ENCODE assay signal across 12 cellular contexts in the genomic region with DNA sequence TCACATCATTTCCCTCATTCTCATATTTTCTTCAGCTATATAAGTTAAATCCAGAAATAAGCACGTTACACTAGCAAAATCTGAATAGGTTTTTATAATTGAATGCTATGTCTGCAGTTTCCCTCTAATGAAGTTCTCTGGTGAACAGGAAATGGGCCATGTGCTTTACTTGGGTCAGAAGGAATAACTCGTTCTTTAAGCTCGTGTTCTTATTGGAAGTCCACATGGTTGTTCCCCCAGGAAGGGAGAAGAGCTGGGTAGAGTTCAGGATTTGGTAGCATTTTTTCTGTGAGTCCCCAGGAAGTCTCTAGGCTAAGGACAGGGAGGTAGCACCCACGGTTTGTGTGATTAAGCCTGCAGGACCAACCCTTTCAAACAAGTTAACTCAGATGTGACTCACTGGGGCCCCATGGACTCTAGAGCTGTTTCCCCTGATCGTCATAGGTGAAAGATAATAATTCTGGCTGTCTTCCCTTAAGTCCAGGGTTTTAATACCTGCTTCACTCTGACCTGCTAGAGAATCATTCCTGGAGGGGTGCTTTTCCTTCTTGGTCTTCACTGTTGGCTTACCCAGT. TPM values are rescaled to one million over a fixed set of nuclear protein-coding genes. Genes with fewer than 3 reads are reported as not detected.
DNase-seq lines count a peak whose midpoint lies in the region; ATAC-seq and TF ChIP-seq lines count a peak whose summit lies in the region.
"Had no signal": no experiment of that assay in that cellular context is flagged by ENCODE, and none has a peak within 500 bp of the region (broad histone marks: within the 10 kb centered on the region; RNA-seq: fewer than 3 reads in every experiment).

No MANE protein-coding gene starts in this region.

- H3K23me2 ChIP-seq in H9 (ENCODE audit: insufficient read length, low read depth, low read length, poor library complexity, severe bottlenecking): no peaks in the 10 kb centered on the region

- H3K79me2 ChIP-seq in H9 (ENCODE audit: insufficient read depth, low read length) (peaks cover 1% of the 10 kb centered on the region; the same call in 1 of the 2 replicates), smooth muscle cell (ENCODE audit: low read depth) (peaks cover 38% of the 10 kb centered on the region)

- POLR2A ChIA-PET in naive thymus-derived CD4-positive, alpha-beta T cell (lab: Charles Lee): interaction anchor here (0.8 to 1.3 kb wide), 2 partner anchors 8 to 17 kb away, joined by 4 read pairs; a partner anchor contains a TSS
- POLR2A ChIA-PET in T-cell (lab: Charles Lee): interaction anchor here in 1 of 2 donors (1.2 kb wide), 1 partner anchor 9 kb away, joined by 6 read pairs; no protein-coding TSS in a partner anchor

- H3K9me3 Mint-ChIP-seq in H9: no peaks in the 10 kb centered on the region
- no peaks in the 10 kb centered on the region for H3K9me3 Mint-ChIP-seq in naive thymus-derived CD4-positive, alpha-beta T cell
- H3K9me3 Mint-ChIP-seq in T-cell: no peaks in the 10 kb centered on the region

- no peaks in the 10 kb centered on the region for H3K27me3 Mint-ChIP-seq in H9 (ENCODE audit: low read depth)
- H3K27me3 Mint-ChIP-seq in naive thymus-derived CD4-positive, alpha-beta T cell: no peaks in the 10 kb centered on the region
- no peaks in the 10 kb centered on the region for H3K27me3 Mint-ChIP-seq in T-cell

- no peak overlapping the region for H3K18ac ChIP-seq in H9 (ENCODE audit: insufficient read length, low read depth, low read length)

- TF ChIP-seq CTCF in H9 (conservative IDR thresholded peaks at IDR 0.05): no peak
- TF ChIP-seq CTCF in fibroblast of pulmonary artery (IDR thresholded peaks at IDR 0.05; ENCODE audit: low read length, missing control alignments): no peak
- TF ChIP-seq CTCF in smooth muscle cell (IDR thresholded peaks at IDR 0.05; ENCODE audit: borderline replicate concordance, insufficient read depth, poor library complexity, severe bottlenecking): no peak

- H3K4me1 ChIP-seq in H9 (ENCODE audit: insufficient read depth, low read length) (no peaks in the 10 kb centered on the region), smooth muscle cell (ENCODE audit: low read depth) (peaks cover 11% of the 10 kb centered on the region)
- H3K4me1 ChIP-seq in naive thymus-derived CD4-positive, alpha-beta T cell (ENCODE audit: control insufficient read depth in 2 of 2, insufficient read depth in 2 of 2, low read length in 2 of 2): peaks cover 0 to 9% of the 10 kb centered on the region in 2 donors

- H3K79me1 ChIP-seq in H9 (ENCODE audit: insufficient read depth, low read depth, low read length, poor library complexity, severe bottlenecking): peaks cover 2% of the 10 kb centered on the region

- H3K36me3 Mint-ChIP-seq in H9 (ENCODE audit: insufficient read depth in 1 of 3, low read depth in 3 of 3) (peaks cover 2 to 26% (median 18%) of the 10 kb centered on the region in 3 experiments; a peak in 6 of 7 replicates), T-cell (peaks cover 8% of the 10 kb centered on the region)
- peaks cover 0 to 21% (median 0%) of the 10 kb centered on the region in 5 donors for H3K36me3 Mint-ChIP-seq in naive thymus-derived CD4-positive, alpha-beta T cell

- no peak overlapping the region for H4K91ac ChIP-seq in H9 (ENCODE audit: insufficient read length, low read depth, low read length)

- H2AFZ ChIP-seq in H9 (ENCODE audit: low read length): no peak overlapping the region
- H2AFZ ChIP-seq in smooth muscle cell (ENCODE audit: low read depth): no peak overlapping the region

- no CpG with 5 or more reads among the region's 5 CpGs for WGBS in H9 (ENCODE audit: extremely low coverage, insufficient read length, low lambda C conversion rate)
- WGBS in smooth muscle cell (ENCODE audit: low lambda C conversion rate): 60% methylated on average over 5 of the region's 5 CpGs

- H2BK12ac ChIP-seq in H9 (ENCODE audit: insufficient read length, low read depth, low read length): no peak overlapping the region

- no peak for DNase-seq in H9
- peak; percentile 28 for DNase-seq in T1000 (lab: John Stamatoyannopoulos, UW)
- DNase-seq in fibroblast of pulmonary artery (ENCODE audit: low read depth): peak; percentile 51
- DNase-seq in smooth muscle cell (lab: John Stamatoyannopoulos, UW; ENCODE audit: unreplicated experiment): no peak
- DNase-seq in naive thymus-derived CD4-positive, alpha-beta T cell: no peak
- DNase-seq in T-cell: no peak
- no peak for DNase-seq in NCI-H1436 (lab: John Stamatoyannopoulos, UW)
- DNase-seq: activated T-cell treated with anti-CD3 and anti-CD28 coated beads, Interleukin-2, amount 50 U/mL, for 48 hours; DMS79 treated with DMSO at 0.1 percent for 48 hours; dorsolateral prefrontal cortex; NCI-H446 treated with DMSO at 0.1 percent for 48 hours had no signal

- intact Hi-C loops in naive thymus-derived CD4-positive, alpha-beta T cell (cut with micrococcal nuclease): no loop called here

- H3K27ac ChIP-seq in H9 (ENCODE audit: insufficient read length, low read depth, low read length) (no peak overlapping the region), smooth muscle cell (ENCODE audit: low read depth) (peak overlapping the region; percentile 83)
- H3K27ac ChIP-seq in naive thymus-derived CD4-positive, alpha-beta T cell (ENCODE audit: low read depth, low read length): no peak overlapping the region

- no peak overlapping the region for H2BK15ac ChIP-seq in H9 (ENCODE audit: low read depth, low read length)

- peaks cover 19% of the 10 kb centered on the region for H3F3A ChIP-seq in smooth muscle cell (ENCODE audit: low read depth)

- no peak overlapping the region for H2BK5ac ChIP-seq in H9 (ENCODE audit: insufficient read length, low read length)

- H4K20me1 ChIP-seq in H9 (ENCODE audit: control insufficient read depth, insufficient read depth, insufficient read length) (no peaks in the 10 kb centered on the region), smooth muscle cell (ENCODE audit: low read depth) (peaks cover 88% of the 10 kb centered on the region)

- no peak overlapping the region for H4K8ac ChIP-seq in H9 (replicated peaks; ENCODE audit: insufficient read length, low read depth, low read length)

- H2AK5ac ChIP-seq in H9 (ENCODE audit: insufficient read length, low read length): no peak overlapping the region

- no peak overlapping the region for H3K14ac ChIP-seq in H9 (ENCODE audit: insufficient read depth, low read length)

- no peak overlapping the region for H3K56ac ChIP-seq in H9 (ENCODE audit: insufficient read length, low read depth, low read length)

- H3K4me3 Mint-ChIP-seq in H9: no peak overlapping the region
- no peak overlapping the region for H3K4me3 Mint-ChIP-seq in naive thymus-derived CD4-positive, alpha-beta T cell
- H3K4me3 Mint-ChIP-seq in T-cell: no peak overlapping the region

- no peak overlapping the region for H2BK20ac ChIP-seq in H9 (ENCODE audit: low read depth, low read length, poor library complexity, severe bottlenecking)

- no peak overlapping the region for H3K4ac ChIP-seq in H9 (ENCODE audit: low read depth, low read length)

- no peak for ATAC-seq in naive thymus-derived CD4-positive, alpha-beta T cell
- ATAC-seq in HG03025 (IDR thresholded peaks at IDR 0.05; ENCODE audit: low FRiP score, unreplicated experiment) (no peak), T-cell (replicated peaks in 1 of 4) (no peak)

- no peak overlapping the region for H3K9ac ChIP-seq in H9 (ENCODE audit: extremely low read depth, insufficient read length, low read length)
- peak overlapping the region; percentile 50 for H3K9ac ChIP-seq in smooth muscle cell (ENCODE audit: low read depth)

- H3K4me2 ChIP-seq in H9 (ENCODE audit: insufficient read depth, insufficient read length, low read length) (no peak overlapping the region), smooth muscle cell (peak overlapping the region; percentile 61)

- peaks cover 5 to 9% of the 10 kb centered on the region in 2 experiments for H3K4me1 Mint-ChIP-seq in H9
- H3K4me1 Mint-ChIP-seq in naive thymus-derived CD4-positive, alpha-beta T cell: peaks cover 16 to 48% (median 43%) of the 10 kb centered on the region in 7 donors
- H3K4me1 Mint-ChIP-seq in T-cell: peaks cover 26 to 42% (median 38%) of the 10 kb centered on the region in 3 donors

- H3T11ph ChIP-seq in H9 (ENCODE audit: low read length): no peak overlapping the region

- H3K4me3 ChIP-seq in fibroblast of pulmonary artery (replicated peaks; ENCODE audit: low read depth, low read length) (no peak overlapping the region), smooth muscle cell (no peak overlapping the region)
- H3K4me3 ChIP-seq in naive thymus-derived CD4-positive, alpha-beta T cell (ENCODE audit: low read length): no peak overlapping the region
- H3K4me3 ChIP-seq: dorsolateral prefrontal cortex had no signal

- CTCF ChIA-PET in naive thymus-derived CD4-positive, alpha-beta T cell (lab: Charles Lee): interaction anchor here (0.6 to 1.6 kb wide), 4 partner anchors 9 to 426 kb away, joined by 3 to 6 read pairs (median 3); no protein-coding TSS in a partner anchor
- CTCF ChIA-PET in T-cell (lab: Charles Lee): interaction anchor here (0.7 to 1.2 kb wide), 2 partner anchors 7 to 12 kb away, joined by 3 to 4 read pairs; no protein-coding TSS in a partner anchor

- H3K9me3 ChIP-seq in H9 (ENCODE audit: control insufficient read depth, low read depth, low read length): no peaks in the 10 kb centered on the region
- no peaks in the 10 kb centered on the region for H3K9me3 ChIP-seq in smooth muscle cell (replicated peaks; ENCODE audit: low read depth)
- no peaks in the 10 kb centered on the region for H3K9me3 ChIP-seq in naive thymus-derived CD4-positive, alpha-beta T cell (ENCODE audit: control insufficient read depth in 2 of 3, low read length in 3 of 3)

- no peak overlapping the region for H4K5ac ChIP-seq in H9 (ENCODE audit: insufficient read length, low read depth, low read length)

- H3K27me3 ChIP-seq in H9 (ENCODE audit: insufficient read depth, low read length) (no peaks in the 10 kb centered on the region), smooth muscle cell (ENCODE audit: low read depth) (no peaks in the 10 kb centered on the region)
- H3K27me3 ChIP-seq in naive thymus-derived CD4-positive, alpha-beta T cell (ENCODE audit: control insufficient read depth in 2 of 2, insufficient read depth in 2 of 2, low read length in 2 of 2): no peaks in the 10 kb centered on the region
- H3K27me3 ChIP-seq: dorsolateral prefrontal cortex had no signal

- peak overlapping the region in 2 of 3 experiments; percentile 76 to 83; a peak in 3 of 7 replicates for H3K27ac Mint-ChIP-seq in H9
- H3K27ac Mint-ChIP-seq in naive thymus-derived CD4-positive, alpha-beta T cell: peak overlapping the region in 1 of 9 donors; percentile 13
- H3K27ac Mint-ChIP-seq in T-cell: no peak overlapping the region

- no peaks in the 10 kb centered on the region for H3K36me3 ChIP-seq in smooth muscle cell (ENCODE audit: low read depth)
- peaks cover 0 to 38% (median 10%) of the 10 kb centered on the region in 3 experiments for H3K36me3 ChIP-seq in naive thymus-derived CD4-positive, alpha-beta T cell (ENCODE audit: control insufficient read depth in 2 of 3, insufficient read depth in 3 of 3, low read length in 3 of 3)

- no peak overlapping the region for H2BK120ac ChIP-seq in H9 (ENCODE audit: low read depth, low read length, poor library complexity, severe bottlenecking)

- no peak overlapping the region for H3K23ac ChIP-seq in H9 (ENCODE audit: insufficient read length, low read depth, low read length)

RNA-seq across cellular contexts. Expression of a gene that starts 16.4 kb away (rescaled TPM):
- total RNA-seq in H9 (2021): 82.6 and 89.7 TPM in 2 replicates
- total RNA-seq in smooth muscle cell: 75.4 and 87.7 TPM in 2 replicates
- 119 and 135 TPM in 2 replicates for polyA plus RNA-seq in smooth muscle cell
- 100 to 1,000 TPM in 4 of 5 experiments, 10 to 100 TPM in 1; 97.6 to 198 (median 116) TPM for total RNA-seq in naive thymus-derived CD4-positive, alpha-beta T cell
- 10 to 100 TPM; 69.5 to 76.1 TPM for polyA plus RNA-seq in naive thymus-derived CD4-positive, alpha-beta T cell
- total RNA-seq in T-cell: 100 to 1,000 TPM; 124 to 191 (median 128) TPM

RNA-seq across cellular contexts. Expression of a gene that starts 16.6 kb away (rescaled TPM):
- total RNA-seq in H9 (2021) (40.0 and 40.1 TPM in 2 replicates), smooth muscle cell (12.5 and 38.2 TPM in 2 replicates), T-cell (10 to 100 TPM; 38.0 to 75.0 (median 61.9) TPM)
- polyA plus RNA-seq in smooth muscle cell: 15.4 and 15.7 TPM in 2 replicates
- 10 to 100 TPM; 38.7 to 76.5 (median 49.2) TPM for total RNA-seq in naive thymus-derived CD4-positive, alpha-beta T cell
- polyA plus RNA-seq in naive thymus-derived CD4-positive, alpha-beta T cell: 10 to 100 TPM; 12.4 to 25.9 TPM

RNA-seq across cellular contexts. Expression of a gene that starts 37.7 kb away (rescaled TPM):
- 3.9 and 5.3 TPM in 2 replicates for total RNA-seq in H9 (2021)
- total RNA-seq in smooth muscle cell: 66.0 and 83.8 TPM in 2 replicates
- 47.2 and 233 TPM in 2 replicates for polyA plus RNA-seq in smooth muscle cell
- 1 to 10 TPM in 3 of 5 experiments, under 1 TPM in 2; 0.49 to 1.8 (median 1.2) TPM for total RNA-seq in naive thymus-derived CD4-positive, alpha-beta T cell
- under 1 TPM; 0.09 to 0.35 TPM for polyA plus RNA-seq in naive thymus-derived CD4-positive, alpha-beta T cell
- total RNA-seq in T-cell: 1 to 10 TPM in 4 of 5 donors, under 1 TPM in 1; 0.68 to 1.6 (median 1.5) TPM

RNA-seq across cellular contexts. Expression of a gene that starts 50.3 kb away (rescaled TPM):
- total RNA-seq in H9 (2021) (0.20 and 0.24 TPM in 2 replicates), smooth muscle cell (0.13 and 1.7 TPM in 2 replicates), T-cell (1 to 10 TPM in 2 of 5 donors, under 1 TPM in 3; 0.35 to 2.2 (median 0.82) TPM)
- 0.80 and 1.2 TPM in 2 replicates for polyA plus RNA-seq in smooth muscle cell
- total RNA-seq in naive thymus-derived CD4-positive, alpha-beta T cell: 1 to 10 TPM in 2 of 5 experiments, under 1 TPM in 3; 0.43 to 2.4 (median 0.84) TPM
- under 1 TPM; 0.06 to 0.22 TPM for polyA plus RNA-seq in naive thymus-derived CD4-positive, alpha-beta T cell

Comparison
In these comparisons a context has a peak if more than half of its experiments do, and no peak if none do; other contexts are left out.
1. DNase-seq: peak in T1000 (single experiment) and fibroblast of pulmonary artery (single experiment); none in H9 (single experiment), smooth muscle cell (single experiment), naive thymus-derived CD4-positive, alpha-beta T cell (0 of 9), T-cell (0 of 34) and NCI-H1436 (single experiment).
2. H3K27ac Mint-ChIP-seq: peak in H9 (2 of 3); none in T-cell (0 of 2).
3. RNA of a gene that starts 37.7 kb away (total RNA-seq): 66.0 to 83.8 TPM in smooth muscle cell; 3.9 to 5.3 TPM in H9, 0.68 to 1.6 TPM in T-cell and 0.49 to 1.8 TPM in naive thymus-derived CD4-positive, alpha-beta T cell; every median in the first group is over 10 times any median in the second.